8 cellular contexts compared by ENCODE assay signal in genomic region chr10:13371879-13372470, GRCh38. TPM values are rescaled to one million over a fixed set of nuclear protein-coding genes. Genes with fewer than 3 reads are reported as not detected.
DNase-seq lines count a peak whose midpoint lies in the region; ATAC-seq, FAIRE-seq and TF ChIP-seq lines count a peak whose summit lies in the region.

No MANE protein-coding gene starts in this region.

- H3K27me3 ChIP-seq in naive thymus-derived CD4-positive, alpha-beta T cell (ENCODE audit: control insufficient read depth in 2 of 2, insufficient read depth in 2 of 2, low read length in 2 of 2), result no peaks in the 10 kb centered on the region

- no peak overlapping the region for H3K27ac ChIP-seq in naive thymus-derived CD4-positive, alpha-beta T cell (ENCODE audit: low read depth, low read length)

- no peak overlapping the region for H3K4me3 ChIP-seq in epithelial cell of proximal tubule (ENCODE audit: low read depth, low read length)
- no peak overlapping the region for H3K4me3 ChIP-seq in naive thymus-derived CD4-positive, alpha-beta T cell (ENCODE audit: low read length)

- no peaks in the 10 kb centered on the region for H3K36me3 Mint-ChIP-seq in naive thymus-derived CD4-positive, alpha-beta T cell

- peaks cover 0 to 4% (median 0%) of the 10 kb centered on the region in 5 donors for H3K27me3 Mint-ChIP-seq in naive thymus-derived CD4-positive, alpha-beta T cell

- intact Hi-C loops in naive thymus-derived CD4-positive, alpha-beta T cell (cut with micrococcal nuclease), result loop anchor here (1.0 to 10.0 kb wide), 8 partner anchors 23 to 1735 kb away; partner anchors contain the start of gene PRPF18 (in 2 of the 2)

- no peaks in the 10 kb centered on the region for H3K4me1 ChIP-seq in naive thymus-derived CD4-positive, alpha-beta T cell (ENCODE audit: control insufficient read depth in 2 of 2, insufficient read depth in 2 of 2, low read length in 2 of 2)

- no peaks in the 10 kb centered on the region for H3K9me3 Mint-ChIP-seq in naive thymus-derived CD4-positive, alpha-beta T cell

- DNase-seq in CD1c-positive myeloid dendritic cell (ENCODE audit: extremely low spot score), result peak; percentile 90
- peak; percentile 83 for DNase-seq in GM19240 (ENCODE audit: insufficient read length, low spot score)
- DNase-seq in HTR-8/SVneo (ENCODE audit: insufficient read length, low spot score), result peak; percentile 91
- peak; percentile 62 for DNase-seq in NOMO-1 treated with dmso at 0.1 percent for 144 hours (lab: John Stamatoyannopoulos, UW; ENCODE audit: unreplicated experiment)
- peak; percentile 21 for DNase-seq in activated CD8-positive, alpha-beta memory T cell treated with anti-CD3 and anti-CD28 coated beads, Interleukin-2, amount 50 U/mL, for 1 hour (ENCODE audit: extremely low read depth)
- DNase-seq in epithelial cell of proximal tubule (ENCODE audit: low read depth), result no peak
- peak; percentile 31 to 81 (median 78) for DNase-seq in naive thymus-derived CD4-positive, alpha-beta T cell
- DNase-seq in superior temporal gyrus (ENCODE audit: extremely low spot score), result peak; percentile 90

- FAIRE-seq in HTR-8/SVneo (lab: Jason Lieb, UNC), result no peak

- POLR2A ChIA-PET in naive thymus-derived CD4-positive, alpha-beta T cell (lab: Charles Lee), result interaction anchor here (0.6 to 1.7 kb wide), 3 partner anchors 11 to 67 kb away, joined by 3 to 6 read pairs (median 4); no protein-coding TSS in a partner anchor

- H3K4me3 Mint-ChIP-seq in naive thymus-derived CD4-positive, alpha-beta T cell, result no peak overlapping the region

- H3K9me3 ChIP-seq in naive thymus-derived CD4-positive, alpha-beta T cell (ENCODE audit: control insufficient read depth in 2 of 3, low read length in 3 of 3), result no peaks in the 10 kb centered on the region

- peak; percentile 99 for TF ChIP-seq CTCF in epithelial cell of proximal tubule (conservative IDR thresholded peaks at IDR 0.05; ENCODE audit: low read depth, low read length)

- ATAC-seq in naive thymus-derived CD4-positive, alpha-beta T cell, result peak; percentile 99

- no peaks in the 10 kb centered on the region for H3K36me3 ChIP-seq in naive thymus-derived CD4-positive, alpha-beta T cell (ENCODE audit: control insufficient read depth in 2 of 3, insufficient read depth in 3 of 3, low read length in 3 of 3)

- CTCF ChIA-PET in naive thymus-derived CD4-positive, alpha-beta T cell (lab: Charles Lee), result interaction anchor here (0.6 to 2.4 kb wide), 6 partner anchors 9 to 1348 kb away, joined by 3 to 35 read pairs (median 4); no protein-coding TSS in a partner anchor

- peaks cover 0 to 4% (median 0%) of the 10 kb centered on the region in 7 donors for H3K4me1 Mint-ChIP-seq in naive thymus-derived CD4-positive, alpha-beta T cell

- H3K27ac Mint-ChIP-seq in naive thymus-derived CD4-positive, alpha-beta T cell, result no peak overlapping the region

RNA-seq across cellular contexts. Expression of gene SEPHS1, which starts 23.9 kb away (rescaled TPM):
- 38.2 and 83.9 TPM in 2 replicates for total RNA-seq in epithelial cell of proximal tubule
- 10 to 100 TPM; 23.7 to 57.3 (median 36.5) TPM for total RNA-seq in naive thymus-derived CD4-positive, alpha-beta T cell
- polyA plus RNA-seq in naive thymus-derived CD4-positive, alpha-beta T cell, result 10 to 100 TPM; 15.5 to 21.5 TPM
